1 cellular context compared by ENCODE assay signal in the genomic region with DNA sequence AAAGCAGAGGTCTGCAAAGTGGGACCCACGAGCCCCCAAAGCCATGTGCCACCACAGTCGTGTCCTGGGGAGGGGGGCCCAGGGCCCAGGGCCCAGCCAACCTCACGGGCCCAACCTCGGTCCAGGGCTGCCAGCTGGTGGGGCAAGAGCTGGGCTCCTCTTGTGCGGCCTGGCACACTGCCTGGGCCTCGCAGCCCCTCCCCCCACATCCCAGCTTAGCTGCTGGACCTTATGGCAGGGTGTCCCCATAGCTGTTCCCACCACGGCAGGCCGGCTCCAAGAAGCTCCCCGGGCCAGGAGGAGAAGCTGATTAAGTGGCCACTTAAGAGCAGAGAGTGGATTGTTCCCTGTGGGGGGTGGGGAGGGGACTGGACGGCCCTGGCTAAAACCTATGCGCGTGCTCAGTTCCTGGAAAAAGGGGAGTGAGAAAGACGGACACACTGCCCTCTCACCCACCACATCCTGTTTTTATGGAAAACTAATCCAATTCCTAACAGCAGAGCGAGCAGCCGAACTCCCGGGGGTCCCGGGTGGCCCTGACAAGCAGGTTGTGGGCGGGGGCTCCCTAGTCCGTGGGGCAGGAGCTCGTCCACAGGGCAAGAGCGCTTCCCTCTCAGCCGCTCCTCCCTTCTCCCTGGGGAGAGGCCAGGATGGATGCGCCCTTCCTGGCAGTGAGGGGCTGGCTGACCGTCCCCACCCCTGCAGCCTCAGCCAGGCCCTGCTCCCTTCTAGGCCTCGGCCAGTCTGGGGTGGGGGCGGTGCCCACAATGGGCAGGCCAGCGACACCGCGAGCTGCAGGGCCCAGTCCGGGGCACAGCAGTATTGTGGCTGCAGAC.
TF ChIP-seq lines count a peak whose summit lies in the region.

No MANE protein-coding gene starts in this region.

TF ChIP-seq in K562, 482 proteins besides CTCF, POLR2A, EP300 and RAD21 (continued from another document):
- TF ChIP-seq, protein P1, sequence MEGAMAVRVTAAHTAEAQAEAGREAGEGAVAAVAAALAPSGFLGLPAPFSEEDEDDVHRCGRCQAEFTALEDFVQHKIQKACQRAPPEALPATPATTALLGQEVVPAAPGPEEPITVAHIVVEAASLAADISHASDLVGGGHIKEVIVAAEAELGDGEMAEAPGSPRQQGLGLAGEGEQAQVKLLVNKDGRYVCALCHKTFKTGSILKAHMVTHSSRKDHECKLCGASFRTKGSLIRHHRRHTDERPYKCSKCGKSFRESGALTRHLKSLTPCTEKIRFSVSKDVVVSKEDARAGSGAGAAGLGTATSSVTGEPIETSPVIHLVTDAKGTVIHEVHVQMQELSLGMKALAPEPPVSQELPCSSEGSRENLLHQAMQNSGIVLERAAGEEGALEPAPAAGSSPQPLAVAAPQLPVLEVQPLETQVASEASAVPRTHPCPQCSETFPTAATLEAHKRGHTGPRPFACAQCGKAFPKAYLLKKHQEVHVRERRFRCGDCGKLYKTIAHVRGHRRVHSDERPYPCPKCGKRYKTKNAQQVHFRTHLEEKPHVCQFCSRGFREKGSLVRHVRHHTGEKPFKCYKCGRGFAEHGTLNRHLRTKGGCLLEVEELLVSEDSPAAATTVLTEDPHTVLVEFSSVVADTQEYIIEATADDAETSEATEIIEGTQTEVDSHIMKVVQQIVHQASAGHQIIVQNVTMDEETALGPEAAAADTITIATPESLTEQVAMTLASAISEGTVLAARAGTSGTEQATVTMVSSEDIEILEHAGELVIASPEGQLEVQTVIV (CRISPR knock-in tag; IDR thresholded peaks at IDR 0.05; ENCODE audit: borderline replicate concordance): no peak
- TF ChIP-seq ZNF239 (CRISPR knock-in tag; IDR thresholded peaks at IDR 0.05): no peak
- TF ChIP-seq, protein P2, sequence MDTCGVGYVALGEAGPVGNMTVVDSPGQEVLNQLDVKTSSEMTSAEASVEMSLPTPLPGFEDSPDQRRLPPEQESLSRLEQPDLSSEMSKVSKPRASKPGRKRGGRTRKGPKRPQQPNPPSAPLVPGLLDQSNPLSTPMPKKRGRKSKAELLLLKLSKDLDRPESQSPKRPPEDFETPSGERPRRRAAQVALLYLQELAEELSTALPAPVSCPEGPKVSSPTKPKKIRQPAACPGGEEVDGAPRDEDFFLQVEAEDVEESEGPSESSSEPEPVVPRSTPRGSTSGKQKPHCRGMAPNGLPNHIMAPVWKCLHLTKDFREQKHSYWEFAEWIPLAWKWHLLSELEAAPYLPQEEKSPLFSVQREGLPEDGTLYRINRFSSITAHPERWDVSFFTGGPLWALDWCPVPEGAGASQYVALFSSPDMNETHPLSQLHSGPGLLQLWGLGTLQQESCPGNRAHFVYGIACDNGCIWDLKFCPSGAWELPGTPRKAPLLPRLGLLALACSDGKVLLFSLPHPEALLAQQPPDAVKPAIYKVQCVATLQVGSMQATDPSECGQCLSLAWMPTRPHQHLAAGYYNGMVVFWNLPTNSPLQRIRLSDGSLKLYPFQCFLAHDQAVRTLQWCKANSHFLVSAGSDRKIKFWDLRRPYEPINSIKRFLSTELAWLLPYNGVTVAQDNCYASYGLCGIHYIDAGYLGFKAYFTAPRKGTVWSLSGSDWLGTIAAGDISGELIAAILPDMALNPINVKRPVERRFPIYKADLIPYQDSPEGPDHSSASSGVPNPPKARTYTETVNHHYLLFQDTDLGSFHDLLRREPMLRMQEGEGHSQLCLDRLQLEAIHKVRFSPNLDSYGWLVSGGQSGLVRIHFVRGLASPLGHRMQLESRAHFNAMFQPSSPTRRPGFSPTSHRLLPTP (IDR thresholded peaks at IDR 0.05; ENCODE audit: borderline replicate concordance, extremely low read depth, insufficient read length): no peak
- TF ChIP-seq, protein P3, sequence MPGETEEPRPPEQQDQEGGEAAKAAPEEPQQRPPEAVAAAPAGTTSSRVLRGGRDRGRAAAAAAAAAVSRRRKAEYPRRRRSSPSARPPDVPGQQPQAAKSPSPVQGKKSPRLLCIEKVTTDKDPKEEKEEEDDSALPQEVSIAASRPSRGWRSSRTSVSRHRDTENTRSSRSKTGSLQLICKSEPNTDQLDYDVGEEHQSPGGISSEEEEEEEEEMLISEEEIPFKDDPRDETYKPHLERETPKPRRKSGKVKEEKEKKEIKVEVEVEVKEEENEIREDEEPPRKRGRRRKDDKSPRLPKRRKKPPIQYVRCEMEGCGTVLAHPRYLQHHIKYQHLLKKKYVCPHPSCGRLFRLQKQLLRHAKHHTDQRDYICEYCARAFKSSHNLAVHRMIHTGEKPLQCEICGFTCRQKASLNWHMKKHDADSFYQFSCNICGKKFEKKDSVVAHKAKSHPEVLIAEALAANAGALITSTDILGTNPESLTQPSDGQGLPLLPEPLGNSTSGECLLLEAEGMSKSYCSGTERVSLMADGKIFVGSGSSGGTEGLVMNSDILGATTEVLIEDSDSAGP (CRISPR knock-in tag; IDR thresholded peaks at IDR 0.05): 0 out of 2 replicates have a peak, but pooled peaks have one; percentile 20
- TF ChIP-seq, protein P4, sequence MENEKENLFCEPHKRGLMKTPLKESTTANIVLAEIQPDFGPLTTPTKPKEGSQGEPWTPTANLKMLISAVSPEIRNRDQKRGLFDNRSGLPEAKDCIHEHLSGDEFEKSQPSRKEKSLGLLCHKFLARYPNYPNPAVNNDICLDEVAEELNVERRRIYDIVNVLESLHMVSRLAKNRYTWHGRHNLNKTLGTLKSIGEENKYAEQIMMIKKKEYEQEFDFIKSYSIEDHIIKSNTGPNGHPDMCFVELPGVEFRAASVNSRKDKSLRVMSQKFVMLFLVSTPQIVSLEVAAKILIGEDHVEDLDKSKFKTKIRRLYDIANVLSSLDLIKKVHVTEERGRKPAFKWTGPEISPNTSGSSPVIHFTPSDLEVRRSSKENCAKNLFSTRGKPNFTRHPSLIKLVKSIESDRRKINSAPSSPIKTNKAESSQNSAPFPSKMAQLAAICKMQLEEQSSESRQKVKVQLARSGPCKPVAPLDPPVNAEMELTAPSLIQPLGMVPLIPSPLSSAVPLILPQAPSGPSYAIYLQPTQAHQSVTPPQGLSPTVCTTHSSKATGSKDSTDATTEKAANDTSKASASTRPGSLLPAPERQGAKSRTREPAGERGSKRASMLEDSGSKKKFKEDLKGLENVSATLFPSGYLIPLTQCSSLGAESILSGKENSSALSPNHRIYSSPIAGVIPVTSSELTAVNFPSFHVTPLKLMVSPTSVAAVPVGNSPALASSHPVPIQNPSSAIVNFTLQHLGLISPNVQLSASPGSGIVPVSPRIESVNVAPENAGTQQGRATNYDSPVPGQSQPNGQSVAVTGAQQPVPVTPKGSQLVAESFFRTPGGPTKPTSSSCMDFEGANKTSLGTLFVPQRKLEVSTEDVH (IDR thresholded peaks at IDR 0.05; ENCODE audit: low read depth, partially characterized antibody): no peak
- TF ChIP-seq, protein P5, sequence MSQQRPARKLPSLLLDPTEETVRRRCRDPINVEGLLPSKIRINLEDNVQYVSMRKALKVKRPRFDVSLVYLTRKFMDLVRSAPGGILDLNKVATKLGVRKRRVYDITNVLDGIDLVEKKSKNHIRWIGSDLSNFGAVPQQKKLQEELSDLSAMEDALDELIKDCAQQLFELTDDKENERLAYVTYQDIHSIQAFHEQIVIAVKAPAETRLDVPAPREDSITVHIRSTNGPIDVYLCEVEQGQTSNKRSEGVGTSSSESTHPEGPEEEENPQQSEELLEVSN (IDR thresholded peaks at IDR 0.05; ENCODE audit: borderline replicate concordance in 1 of 2, extremely low read depth in 1 of 2, insufficient read depth in 1 of 2, insufficient read length in 1 of 2, low read depth in 1 of 2, low read length in 1 of 2, poor library complexity in 1 of 2, severe bottlenecking in 1 of 2): no peak
- no peak for TF ChIP-seq BRD9 (IDR thresholded peaks at IDR 0.05; ENCODE audit: low read depth, partially characterized antibody)
- no peak for TF ChIP-seq ZNF699 (CRISPR knock-in tag; IDR thresholded peaks at IDR 0.05; ENCODE audit: insufficient replicate concordance)
- TF ChIP-seq SOX6 (IDR thresholded peaks at IDR 0.05): 0 out of 2 replicates have a peak, but pooled peaks have one; percentile 8
- no peak for TF ChIP-seq ZNF133 (CRISPR knock-in tag; IDR thresholded peaks at IDR 0.05)
- TF ChIP-seq POLR2AphosphoS2 (IDR thresholded peaks at IDR 0.05; ENCODE audit: low read length): no peak
- TF ChIP-seq NR2C2 (CRISPR knock-in tag; IDR thresholded peaks at IDR 0.05): no peak
- no peak for TF ChIP-seq NR2C2 (tag; IDR thresholded peaks at IDR 0.05)
- TF ChIP-seq, protein P6, sequence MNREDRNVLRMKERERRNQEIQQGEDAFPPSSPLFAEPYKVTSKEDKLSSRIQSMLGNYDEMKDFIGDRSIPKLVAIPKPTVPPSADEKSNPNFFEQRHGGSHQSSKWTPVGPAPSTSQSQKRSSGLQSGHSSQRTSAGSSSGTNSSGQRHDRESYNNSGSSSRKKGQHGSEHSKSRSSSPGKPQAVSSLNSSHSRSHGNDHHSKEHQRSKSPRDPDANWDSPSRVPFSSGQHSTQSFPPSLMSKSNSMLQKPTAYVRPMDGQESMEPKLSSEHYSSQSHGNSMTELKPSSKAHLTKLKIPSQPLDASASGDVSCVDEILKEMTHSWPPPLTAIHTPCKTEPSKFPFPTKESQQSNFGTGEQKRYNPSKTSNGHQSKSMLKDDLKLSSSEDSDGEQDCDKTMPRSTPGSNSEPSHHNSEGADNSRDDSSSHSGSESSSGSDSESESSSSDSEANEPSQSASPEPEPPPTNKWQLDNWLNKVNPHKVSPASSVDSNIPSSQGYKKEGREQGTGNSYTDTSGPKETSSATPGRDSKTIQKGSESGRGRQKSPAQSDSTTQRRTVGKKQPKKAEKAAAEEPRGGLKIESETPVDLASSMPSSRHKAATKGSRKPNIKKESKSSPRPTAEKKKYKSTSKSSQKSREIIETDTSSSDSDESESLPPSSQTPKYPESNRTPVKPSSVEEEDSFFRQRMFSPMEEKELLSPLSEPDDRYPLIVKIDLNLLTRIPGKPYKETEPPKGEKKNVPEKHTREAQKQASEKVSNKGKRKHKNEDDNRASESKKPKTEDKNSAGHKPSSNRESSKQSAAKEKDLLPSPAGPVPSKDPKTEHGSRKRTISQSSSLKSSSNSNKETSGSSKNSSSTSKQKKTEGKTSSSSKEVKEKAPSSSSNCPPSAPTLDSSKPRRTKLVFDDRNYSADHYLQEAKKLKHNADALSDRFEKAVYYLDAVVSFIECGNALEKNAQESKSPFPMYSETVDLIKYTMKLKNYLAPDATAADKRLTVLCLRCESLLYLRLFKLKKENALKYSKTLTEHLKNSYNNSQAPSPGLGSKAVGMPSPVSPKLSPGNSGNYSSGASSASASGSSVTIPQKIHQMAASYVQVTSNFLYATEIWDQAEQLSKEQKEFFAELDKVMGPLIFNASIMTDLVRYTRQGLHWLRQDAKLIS (CRISPR knock-in tag; IDR thresholded peaks at IDR 0.05): no peak
- no peak for TF ChIP-seq ZNF3 (CRISPR knock-in tag; IDR thresholded peaks at IDR 0.05)
- TF ChIP-seq CTBP1 (IDR thresholded peaks at IDR 0.05; ENCODE audit: borderline replicate concordance): no peak
